Comparison of ENCODE assay signal across 28 cellular contexts in genomic region chr11:65972116-65972515, GRCh38. TPM values are rescaled to one million over a fixed set of nuclear protein-coding genes. Genes with fewer than 3 reads are reported as not detected.
"Had no signal": no experiment of that assay in that cellular context is flagged by ENCODE, and none has a peak within 500 bp of the region (broad histone marks: within the 10 kb centered on the region; RNA-seq: fewer than 3 reads in every experiment).

No MANE protein-coding gene starts in this region.

- H3K27ac ChIP-seq: brain microvascular endothelial cell, cardiac muscle cell, Peyer's patch, SJCRH30 had no signal

- H3K9me3 Mint-ChIP-seq: activated B cell treated with CpG ODN at 0.5 μM for 24 hours; activated CD4-positive, alpha-beta T cell treated with anti-CD3 and anti-CD28 coated beads, Interleukin-2, amount 10 ng/mL, durations not matched to agents 24 days and 14 days; activated naive CD8-positive, alpha-beta T cell treated with anti-CD3 and anti-CD28 coated beads for 36 hours; T-helper 1 cell treated with Interleukin-12 subunit alpha and Interleukin-12 subunit beta and Interleukin-4 antibody, amounts not matched to agents 30 μg/mL and 1 μg/mL, for 36 hours had no signal

- H3K27ac Mint-ChIP-seq: activated B cell treated with CpG ODN at 0.5 μM for 24 hours; activated CD4-positive, alpha-beta T cell treated with anti-CD3 and anti-CD28 coated beads, Interleukin-2, amount 10 ng/mL, durations not matched to agents 24 days and 14 days; T-helper 1 cell treated with Interleukin-12 subunit alpha and Interleukin-12 subunit beta and Interleukin-4 antibody, amounts not matched to agents 30 μg/mL and 1 μg/mL, for 36 hours had no signal

- DNase-seq: activated B cell treated with CpG ODN at 0.5 μM for 24 hours; activated CD4-positive, alpha-beta T cell treated with anti-CD3 and anti-CD28 coated beads for 1 hour; activated CD4-positive, alpha-beta T cell treated with anti-CD3 and anti-CD28 coated beads, Interleukin-2, amount 10 ng/mL, durations not matched to agents 24 days and 14 days; activated CD4-positive, alpha-beta T cell treated with anti-CD3 and anti-CD28 coated beads, Interleukin-2, amount 50 U/mL, for 48 hours; activated CD8-positive, alpha-beta memory T cell treated with anti-CD3 and anti-CD28 coated beads, Interleukin-2, amount 50 U/mL, for 4 hours; activated effector memory CD4-positive, alpha-beta T cell treated with anti-CD3 and anti-CD28 coated beads, Interleukin-2, amount 50 U/mL, for 16 hours; activated naive CD4-positive, alpha-beta T cell treated with Interleukin-2 at 50 U/mL for 16 hours; activated naive CD8-positive, alpha-beta T cell treated with anti-CD3 and anti-CD28 coated beads for 36 hours; activated T-cell treated with anti-CD3 and anti-CD28 coated beads, Interleukin-2, amount 50 U/mL, for 1 hour; brain microvascular endothelial cell; cerebellar nuclear complex; MG63; MV-4-11; NCI-H1092 treated with DMSO at 0.1 percent for 48 hours; NCI-H1417 treated with DMSO at 0.1 percent for 48 hours; NCI-H1694 treated with DMSO at 0.1 percent for 48 hours; NCI-H2029 treated with DMSO at 0.1 percent for 48 hours; NCI-H510A treated with DMSO at 0.1 percent for 48 hours; NCI-H69; NK-92 treated with Interleukin-12 subunit alpha and Interleukin-12 subunit beta, amount 100 ng/mL, for 24 hours; Peyer's patch; Right ventricle myocardium superior; SJCRH30; SK-N-SH; T-helper 9 cell had no signal

- H3K4me3 Mint-ChIP-seq: activated B cell treated with CpG ODN at 0.5 μM for 24 hours; activated CD4-positive, alpha-beta T cell treated with anti-CD3 and anti-CD28 coated beads, Interleukin-2, amount 10 ng/mL, durations not matched to agents 24 days and 14 days; activated naive CD8-positive, alpha-beta T cell treated with anti-CD3 and anti-CD28 coated beads for 36 hours; T-helper 1 cell treated with Interleukin-12 subunit alpha and Interleukin-12 subunit beta and Interleukin-4 antibody, amounts not matched to agents 30 μg/mL and 1 μg/mL, for 36 hours had no signal

- H3K27me3 ChIP-seq: brain microvascular endothelial cell, cardiac muscle cell, MG63, Peyer's patch, SJCRH30 had no signal

- H3K27me3 Mint-ChIP-seq: activated B cell treated with CpG ODN at 0.5 μM for 24 hours; activated CD4-positive, alpha-beta T cell treated with anti-CD3 and anti-CD28 coated beads, Interleukin-2, amount 10 ng/mL, durations not matched to agents 24 days and 14 days; activated naive CD8-positive, alpha-beta T cell treated with anti-CD3 and anti-CD28 coated beads for 36 hours had no signal

- H3K4me1 Mint-ChIP-seq: activated B cell treated with CpG ODN at 0.5 μM for 24 hours had no signal

- H3K9me3 ChIP-seq: MG63, Peyer's patch, SJCRH30, SK-N-SH had no signal

RNA-seq across cellular contexts. Expression of gene TSGA10IP, which starts 26.8 kb away (rescaled TPM):
- total RNA-seq: activated B cell treated with CpG ODN at 0.5 μM for 24 hours; activated CD4-positive, alpha-beta T cell treated with anti-CD3 and anti-CD28 coated beads, Interleukin-2, amount 10 ng/mL, durations not matched to agents 24 days and 14 days; activated CD8-positive, alpha-beta memory T cell treated with anti-CD3 and anti-CD28 coated beads for 36 hours; activated naive CD8-positive, alpha-beta T cell treated with anti-CD3 and anti-CD28 coated beads for 36 hours; Peyer's patch; Right ventricle myocardium superior; SJCRH30 had no signal

RNA-seq across cellular contexts. Expression of gene CST6, which starts 39.7 kb away (rescaled TPM):
- total RNA-seq: activated B cell treated with CpG ODN at 0.5 μM for 24 hours; activated CD8-positive, alpha-beta memory T cell treated with anti-CD3 and anti-CD28 coated beads for 36 hours; activated naive CD8-positive, alpha-beta T cell treated with anti-CD3 and anti-CD28 coated beads for 36 hours; cardiac muscle cell; Peyer's patch; Right ventricle myocardium superior; SJCRH30 had no signal
